ENCODE assay signal across 12 cellular contexts in genomic region chr6:148407372-148407771, GRCh38.
DNase-seq lines count a peak whose midpoint lies in the region; ATAC-seq and TF ChIP-seq lines count a peak whose summit lies in the region.
"Had no signal": no experiment of that assay in that cellular context is flagged by ENCODE, and none has a peak within 500 bp of the region (broad histone marks: within the 10 kb centered on the region; RNA-seq: fewer than 3 reads in every experiment).

No MANE protein-coding gene starts in this region.

- peak; percentile 27 to 79 (median 57) for ATAC-seq in psoas muscle
- no peak for ATAC-seq in HG03095 (IDR thresholded peaks at IDR 0.05; ENCODE audit: unreplicated experiment)
- ATAC-seq in GM18502 (IDR thresholded peaks at IDR 0.05; ENCODE audit: poor library complexity, unreplicated experiment), result no peak

- no peaks in the 10 kb centered on the region for H3K36me3 ChIP-seq in psoas muscle (ENCODE audit: insufficient read depth in 1 of 2, low read depth in 1 of 2)

- no peaks in the 10 kb centered on the region for H3K27me3 ChIP-seq in psoas muscle (ENCODE audit: insufficient read depth in 3 of 3, low read length in 2 of 3)
- H3K27me3 ChIP-seq: hepatocyte had no signal

- DNase-seq in AG20443 (ENCODE audit: low spot score) (peak; percentile 82), T1000 (lab: John Stamatoyannopoulos, UW) (peak; percentile 36), fibroblast of pulmonary artery (ENCODE audit: low read depth) (peak; percentile 93), psoas muscle (peak; percentile 32 to 68), RPMI8226 (no peak)
- no peak for DNase-seq in stimulated activated CD4-positive, alpha-beta T cell treated with anti-CD3 and anti-CD28 coated beads, Interleukin-4, amount 100 ng/mL, for 1 hour
- DNase-seq: CD4-positive, alpha-beta T cell; NCI-H345; nucleus accumbens had no signal

- 52 to 68% (median 65%) methylated on average over 7 of the region's 7 CpGs for WGBS in psoas muscle, 3 donors

- intact Hi-C loops in psoas muscle (cut with DNase I), result no loop called here

- no peak overlapping the region for H3K4me3 ChIP-seq in fibroblast of pulmonary artery (replicated peaks; ENCODE audit: low read depth, low read length)
- no peak overlapping the region for H3K4me3 ChIP-seq in psoas muscle
- H3K4me3 ChIP-seq: hepatocyte had no signal

- no peaks in the 10 kb centered on the region for H3K9me3 ChIP-seq in psoas muscle

- TF ChIP-seq CTCF in fibroblast of pulmonary artery (IDR thresholded peaks at IDR 0.05; ENCODE audit: low read length, missing control alignments), result no peak
- TF ChIP-seq CTCF in psoas muscle (IDR thresholded peaks at IDR 0.05), result no peak

- H3K27ac ChIP-seq in psoas muscle, result peak overlapping the region; percentile 50
- H3K27ac ChIP-seq: hepatocyte had no signal

- no peaks in the 10 kb centered on the region for H3K4me1 ChIP-seq in psoas muscle

Comparison
In these comparisons a context has a peak if more than half of its experiments do, and no peak if none do; other contexts are left out.
1. DNase-seq: peak in AG20443 (single experiment), T1000 (single experiment), fibroblast of pulmonary artery (single experiment) and psoas muscle (2 of 2); none in stimulated activated CD4-positive, alpha-beta T cell treated with anti-CD3 and anti-CD28 coated beads, Interleukin-4, amount 100 ng/mL, for 1 hour (single experiment) and RPMI8226 (single experiment).
2. ATAC-seq: peak in psoas muscle (4 of 4); none in HG03095 (single experiment) and GM18502 (single experiment).